Comparison of ENCODE assay signal across 11 cellular contexts in the genomic region with DNA sequence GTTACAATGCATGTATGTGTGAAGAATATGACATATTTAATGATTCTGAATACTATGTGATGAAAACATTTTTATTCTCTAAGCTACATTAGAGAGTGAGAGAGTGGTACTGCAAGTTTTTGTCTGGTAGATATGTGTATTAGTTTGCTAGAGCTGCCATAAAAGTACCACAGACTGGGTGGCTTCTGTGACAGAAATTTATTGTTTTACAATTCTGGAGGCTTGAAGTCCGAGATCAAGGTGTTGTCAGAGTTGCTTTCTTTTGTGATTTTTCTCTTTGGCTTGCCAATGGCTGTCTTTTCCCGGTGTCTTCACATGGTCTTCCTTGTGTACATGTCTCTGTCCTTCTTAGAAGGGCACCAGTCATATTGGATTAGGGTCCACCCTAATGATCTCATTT. TPM values are rescaled to one million over a fixed set of nuclear protein-coding genes. Genes with fewer than 3 reads are reported as not detected.
"Had no signal": no experiment of that assay in that cellular context is flagged by ENCODE, and none has a peak within 500 bp of the region (broad histone marks: within the 10 kb centered on the region; RNA-seq: fewer than 3 reads in every experiment).

No MANE protein-coding gene starts in this region.

- H3K27ac ChIP-seq: GM23248, HL-60 had no signal

- FAIRE-seq: HepG2 had no signal

- H3K4me1 ChIP-seq: HAP-1 had no signal

- H3K9me3 ChIP-seq: HAP-1 had no signal

- DNase-seq: GM23248, GOT3, H7, HFFc6, KBM-7 had no signal

- H3K4me3 ChIP-seq: GM23248, HAP-1 had no signal

- H3K36me3 ChIP-seq: HAP-1 had no signal

- ATAC-seq: HCT116, HepG2 had no signal

RNA-seq across cellular contexts. Expression of a gene that starts 6.9 kb away (rescaled TPM):
- total RNA-seq: GM23248, H4, H7, HepG2, HFFc6, HT1080 had no signal

RNA-seq across cellular contexts. Expression of a gene that starts 46.3 kb away (rescaled TPM):
- total RNA-seq: GM23248, H4, H7, HepG2, HFFc6, HT1080 had no signal
